ENCODE assay signal across 1 cellular context in genomic region chr16:13973321-13974023, GRCh38.
TF ChIP-seq lines count a peak whose summit lies in the region.

No MANE protein-coding gene starts in this region.

TF ChIP-seq in HepG2, 621 proteins besides CTCF, POLR2A, EP300 and RAD21:
- TF ChIP-seq ZBTB2 (CRISPR knock-in tag; IDR thresholded peaks at IDR 0.05; ENCODE audit: low read depth): 0 out of 2 replicates have a peak, but pooled peaks have one; percentile 25
- TF ChIP-seq ZNF800 (CRISPR knock-in tag; IDR thresholded peaks at IDR 0.05): no peak
